8 cellular contexts compared by ENCODE assay signal in the genomic region with DNA sequence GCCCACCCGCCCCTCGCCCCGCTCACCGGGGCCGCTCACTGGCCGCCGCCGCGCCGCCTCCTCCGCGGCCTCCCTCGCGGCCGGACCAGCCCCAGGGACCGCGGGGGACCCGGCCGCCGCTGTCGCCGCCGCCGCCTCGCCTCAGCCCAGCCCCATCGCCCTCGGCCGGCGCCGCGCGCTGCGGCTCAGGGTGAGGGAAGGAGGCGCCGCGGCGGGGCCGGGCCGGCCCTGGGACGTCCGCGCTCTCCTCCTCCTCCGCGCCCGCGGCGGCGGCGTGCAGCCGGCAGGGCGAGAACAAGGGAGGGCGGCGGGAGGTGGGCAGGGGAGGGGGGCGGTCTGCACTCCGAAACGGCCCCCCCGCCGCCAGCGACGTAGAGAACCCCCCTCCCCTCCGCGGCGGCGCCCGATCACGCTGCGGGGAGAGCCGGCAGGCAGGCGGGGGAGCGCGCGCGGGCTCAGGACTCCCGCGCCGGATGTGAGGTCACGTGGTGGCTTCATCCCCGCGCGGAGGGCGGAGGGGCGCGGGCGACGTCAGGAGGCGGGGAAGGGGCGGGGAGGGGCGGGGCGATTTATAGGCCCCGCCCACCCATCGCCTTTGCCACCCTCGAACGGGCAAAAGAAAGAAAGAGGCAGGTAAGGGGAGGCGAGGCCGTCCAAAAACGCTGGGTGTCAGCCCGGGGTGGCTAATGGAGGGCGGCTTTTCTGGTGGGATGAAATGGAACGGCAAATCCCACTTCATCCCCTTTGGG. TPM values are rescaled to one million over a fixed set of nuclear protein-coding genes. Genes with fewer than 3 reads are reported as not detected.
A peak's percentile ranks its signal among the peaks of the same experiment; 100 is the strongest.
DNase-seq lines count a peak whose midpoint lies in the region; TF ChIP-seq lines count a peak whose summit lies in the region.

A gene (minus strand): TSS at position 463 of the 749 bp plus-strand sequence. CDS start 24,812 bp downstream, outside the sequence.

- peaks cover 27% of the 10 kb centered on the region for H3K36me3 Mint-ChIP-seq in HFFc6 (ENCODE audit: low read depth)

- peak within 1 kb of the TSS; percentile 82 for H2AFZ ChIP-seq in SK-N-SH (ENCODE audit: low read depth)

- CTCF ChIA-PET in SK-N-SH (lab: Yijun Ruan, JAX): interaction anchor here (0.9 to 3.9 kb wide), 4 partner anchors 11 to 87 kb away, joined by 3 to 24 read pairs (median 3); no protein-coding TSS in a partner anchor

- H3K27me3 Mint-ChIP-seq in HFFc6 (ENCODE audit: insufficient read depth): peaks cover 4% of the 10 kb centered on the region; the same call in 1 of the 2 replicates

- H3K27me3 ChIP-seq in SK-N-SH (ENCODE audit: insufficient read depth): no peaks in the 10 kb centered on the region

- H3K79me2 ChIP-seq in SK-N-SH (ENCODE audit: insufficient read depth): peaks cover 46% of the 10 kb centered on the region

- peak within 1 kb of the TSS; percentile 92 for H3K4me3 Mint-ChIP-seq in HFFc6

- DNase-seq in GM04504 (ENCODE audit: low read depth): peak; percentile 82
- DNase-seq in HFFc6: peak; percentile 77
- peak; percentile 75 for DNase-seq in NCI-H1048 (lab: John Stamatoyannopoulos, UW)
- DNase-seq in SK-N-SH: peak; percentile 99
- peak; percentile 92 for DNase-seq in activated naive CD4-positive, alpha-beta T cell treated with anti-CD3 and anti-CD28 coated beads, Interleukin-2, amount 50 U/mL, for 16 hours
- peak; percentile 96 for DNase-seq in germinal center (ENCODE audit: low spot score)
- peak; percentile 84 for DNase-seq in occipital lobe (lab: John Stamatoyannopoulos, UW)

- H3K27ac ChIP-seq in SK-N-SH (ENCODE audit: low read depth in 2 of 2, low read length in 1 of 2) (peak within 1 kb of the TSS; percentile 56 to 84), temporal lobe (ENCODE audit: low read depth, low read length) (no peak within 1 kb of the TSS)

- no peaks in the 10 kb centered on the region; the same call in 1 of the 2 replicates for H3K9me3 Mint-ChIP-seq in HFFc6

- H3K9me3 ChIP-seq in SK-N-SH: no peaks in the 10 kb centered on the region

- H4K20me1 ChIP-seq in SK-N-SH (ENCODE audit: insufficient read depth): peaks cover 1% of the 10 kb centered on the region

- peaks cover 27% of the 10 kb centered on the region for H3F3A ChIP-seq in SK-N-SH (replicated peaks; ENCODE audit: insufficient read depth)

- TF ChIP-seq CTCF in HFFc6 (IDR thresholded peaks at IDR 0.05): no peak
- no peak for TF ChIP-seq CTCF in SK-N-SH (IDR thresholded peaks at IDR 0.05)

- peaks cover 65% of the 10 kb centered on the region for H3K4me1 Mint-ChIP-seq in HFFc6 (ENCODE audit: low read depth)

- H3K9me2 ChIP-seq in SK-N-SH: no peaks in the 10 kb centered on the region

- H3K4me2 ChIP-seq in SK-N-SH: peak within 1 kb of the TSS; percentile 95

- peak in 1 of 2 experiments; percentile 44; a peak in 1 of 4 replicates for TF ChIP-seq EP300 in SK-N-SH (IDR thresholded peaks at IDR 0.05; ENCODE audit: borderline replicate concordance in 1 of 2, low read depth in 1 of 2, low read length in 1 of 2)

- H3K9ac ChIP-seq in SK-N-SH: peak within 1 kb of the TSS; percentile 92

- peaks cover 8 to 25% of the 10 kb centered on the region in 2 experiments for H3K4me1 ChIP-seq in SK-N-SH (ENCODE audit: control insufficient read depth in 1 of 2, insufficient read depth in 2 of 2, low read depth in 1 of 2, low read length in 1 of 2)

- POLR2A ChIA-PET in SK-N-SH (lab: Yijun Ruan, JAX): no interaction called here

- WGBS in SK-N-SH (ENCODE audit: low lambda C conversion rate): 0% methylated on average over 32 of the region's 99 CpGs

- H3K4me3 ChIP-seq in SK-N-SH (ENCODE audit: low read depth in 2 of 2, low read length in 1 of 2): peak within 1 kb of the TSS; percentile 60 to 95

- peak within 1 kb of the TSS; percentile 95 for H3K27ac Mint-ChIP-seq in HFFc6

- TF ChIP-seq RAD21 in SK-N-SH (IDR thresholded peaks at IDR 0.05; ENCODE audit: low read length): no peak

- peaks cover 0 to 26% of the 10 kb centered on the region in 2 experiments for H3K36me3 ChIP-seq in SK-N-SH (replicated peaks in 1 of 2; ENCODE audit: control insufficient read depth in 1 of 2, insufficient read depth in 2 of 2, low read length in 1 of 2)

TF ChIP-seq in SK-N-SH, 30 proteins besides CTCF, POLR2A, EP300 and RAD21 (continues in another document):
- TF ChIP-seq SMC3 (IDR thresholded peaks at IDR 0.05; ENCODE audit: low read depth, low read length): no peak
- no peak for TF ChIP-seq RCOR1 (IDR thresholded peaks at IDR 0.05; ENCODE audit: low read length)
- TF ChIP-seq ELF1 (IDR thresholded peaks at IDR 0.05): no peak
- TF ChIP-seq, protein P1, sequence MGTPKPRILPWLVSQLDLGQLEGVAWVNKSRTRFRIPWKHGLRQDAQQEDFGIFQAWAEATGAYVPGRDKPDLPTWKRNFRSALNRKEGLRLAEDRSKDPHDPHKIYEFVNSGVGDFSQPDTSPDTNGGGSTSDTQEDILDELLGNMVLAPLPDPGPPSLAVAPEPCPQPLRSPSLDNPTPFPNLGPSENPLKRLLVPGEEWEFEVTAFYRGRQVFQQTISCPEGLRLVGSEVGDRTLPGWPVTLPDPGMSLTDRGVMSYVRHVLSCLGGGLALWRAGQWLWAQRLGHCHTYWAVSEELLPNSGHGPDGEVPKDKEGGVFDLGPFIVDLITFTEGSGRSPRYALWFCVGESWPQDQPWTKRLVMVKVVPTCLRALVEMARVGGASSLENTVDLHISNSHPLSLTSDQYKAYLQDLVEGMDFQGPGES (IDR thresholded peaks at IDR 0.05; ENCODE audit: low read depth, low read length): no peak
- TF ChIP-seq, protein P2, sequence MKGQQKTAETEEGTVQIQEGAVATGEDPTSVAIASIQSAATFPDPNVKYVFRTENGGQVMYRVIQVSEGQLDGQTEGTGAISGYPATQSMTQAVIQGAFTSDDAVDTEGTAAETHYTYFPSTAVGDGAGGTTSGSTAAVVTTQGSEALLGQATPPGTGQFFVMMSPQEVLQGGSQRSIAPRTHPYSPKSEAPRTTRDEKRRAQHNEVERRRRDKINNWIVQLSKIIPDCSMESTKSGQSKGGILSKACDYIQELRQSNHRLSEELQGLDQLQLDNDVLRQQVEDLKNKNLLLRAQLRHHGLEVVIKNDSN (IDR thresholded peaks at IDR 0.05; ENCODE audit: borderline replicate concordance, low read depth): peak; percentile 93
- peak; percentile 67; the same call in 1 of the 2 replicates for TF ChIP-seq SIN3A (IDR thresholded peaks at IDR 0.05; ENCODE audit: borderline replicate concordance, low read depth, low read length)
- peak; percentile 24; the same call in 1 of the 2 replicates for TF ChIP-seq NRF1 (IDR thresholded peaks at IDR 0.05; ENCODE audit: low read depth, low read length)
- peak; percentile 50; the same call in 1 of the 2 replicates for TF ChIP-seq MXI1 (IDR thresholded peaks at IDR 0.05; ENCODE audit: low read depth, low read length)
- TF ChIP-seq, protein P3, sequence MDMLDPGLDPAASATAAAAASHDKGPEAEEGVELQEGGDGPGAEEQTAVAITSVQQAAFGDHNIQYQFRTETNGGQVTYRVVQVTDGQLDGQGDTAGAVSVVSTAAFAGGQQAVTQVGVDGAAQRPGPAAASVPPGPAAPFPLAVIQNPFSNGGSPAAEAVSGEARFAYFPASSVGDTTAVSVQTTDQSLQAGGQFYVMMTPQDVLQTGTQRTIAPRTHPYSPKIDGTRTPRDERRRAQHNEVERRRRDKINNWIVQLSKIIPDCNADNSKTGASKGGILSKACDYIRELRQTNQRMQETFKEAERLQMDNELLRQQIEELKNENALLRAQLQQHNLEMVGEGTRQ (IDR thresholded peaks at IDR 0.05; ENCODE audit: borderline replicate concordance, low read depth, low read length): peak; percentile 51; the same call in 1 of the 2 replicates
- TF ChIP-seq YY1 (IDR thresholded peaks at IDR 0.05; ENCODE audit: low read depth): no peak
- peak; percentile 16; the same call in 1 of the 2 replicates for TF ChIP-seq NFIC (IDR thresholded peaks at IDR 0.05; ENCODE audit: borderline replicate concordance)
- 0 out of 2 replicates have a peak, but pooled peaks have one; percentile 44 for TF ChIP-seq TAF1 (IDR thresholded peaks at IDR 0.05; ENCODE audit: borderline replicate concordance, low read depth, low read length)
- TF ChIP-seq GABPA (IDR thresholded peaks at IDR 0.05; ENCODE audit: low read depth): peak; percentile 35; the same call in 1 of the 2 replicates
- TF ChIP-seq, protein P4, sequence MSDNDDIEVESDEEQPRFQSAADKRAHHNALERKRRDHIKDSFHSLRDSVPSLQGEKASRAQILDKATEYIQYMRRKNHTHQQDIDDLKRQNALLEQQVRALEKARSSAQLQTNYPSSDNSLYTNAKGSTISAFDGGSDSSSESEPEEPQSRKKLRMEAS (IDR thresholded peaks at IDR 0.05; ENCODE audit: low read depth): peak; percentile 58; the same call in 1 of the 2 replicates
- TF ChIP-seq TEAD4 (IDR thresholded peaks at IDR 0.05; ENCODE audit: borderline replicate concordance, insufficient read depth): no peak
- peak; percentile 20; the same call in 1 of the 2 replicates for TF ChIP-seq TCF12 (IDR thresholded peaks at IDR 0.05)
- no peak for TF ChIP-seq EZH2phosphoT487 (IDR thresholded peaks at IDR 0.05; ENCODE audit: borderline replicate concordance, low read depth)

RNA-seq across cellular contexts. Expression of the gene that starts here (rescaled TPM):
- 100 to 1,000 TPM; 114 to 123 (median 117) TPM for total RNA-seq in HFFc6 (2021; fragmentation: NEBNext Ultra II Directional; extraction: Animal tissue kit (Norgen Biotek cat#: 25700))
- 48.2 and 67.2 TPM in 2 replicates for polyA plus RNA-seq in SK-N-SH (2012; rRNA removed)
- polyA plus RNA-seq in SK-N-SH (2012; cell fraction: cytosol; rRNA removed): 84.5 and 91.7 TPM in 2 replicates
- 31.0 and 73.2 TPM in 2 replicates for polyA plus RNA-seq in SK-N-SH (2012; cell fraction: nucleus; rRNA removed)
- total RNA-seq in occipital lobe (146 TPM), temporal lobe (116 TPM)
